ENCODE assay signal across 34 cellular contexts in genomic region chr1:57872913-57873312, GRCh38.
"Had no signal": no experiment of that assay in that cellular context is flagged by ENCODE, and none has a peak within 500 bp of the region (broad histone marks: within the 10 kb centered on the region; RNA-seq: fewer than 3 reads in every experiment).

No MANE protein-coding gene starts in this region.

- H3K27me3 ChIP-seq: MG63 had no signal

- H3K36me3 ChIP-seq: MG63 had no signal

- H3K9ac ChIP-seq: KMS-11 had no signal

- DNase-seq: Karpas-422, Kasumi-1, KG1, MG63, MM.1S, MV-4-11, NCI-H1048, NCI-H1092, NCI-H1092 treated with DMSO at 0.1 percent for 48 hours, NCI-H1105, NCI-H1105 treated with DMSO at 0.1 percent for 48 hours, NCI-H1417, NCI-H1417 treated with DMSO at 0.1 percent for 48 hours, NCI-H1436, NCI-H1436 treated with DMSO at 0.1 percent for 48 hours, NCI-H146, NCI-H1694, NCI-H1694 treated with DMSO at 0.1 percent for 48 hours, NCI-H187, NCI-H187 treated with DMSO at 0.1 percent for 48 hours, NCI-H1930, NCI-H2029, NCI-H2029 treated with DMSO at 0.1 percent for 48 hours, NCI-H2081, NCI-H2081 treated with DMSO at 0.1 percent for 48 hours, NCI-H2107, NCI-H2171, NCI-H2171 treated with DMSO at 0.1 percent for 48 hours, NCI-H2227 treated with DMSO at 0.1 percent for 48 hours, NCI-H226, NCI-H345, NCI-H446, NCI-H446 treated with DMSO at 0.1 percent for 48 hours had no signal

- H3K4me3 ChIP-seq: MG63 had no signal

- H3K9me3 ChIP-seq: MG63 had no signal

- H3K27ac ChIP-seq: KMS-11 had no signal

- H3K4me2 ChIP-seq: KMS-11 had no signal
